Comparison of ENCODE assay signal across 8 cellular contexts in the genomic region with DNA sequence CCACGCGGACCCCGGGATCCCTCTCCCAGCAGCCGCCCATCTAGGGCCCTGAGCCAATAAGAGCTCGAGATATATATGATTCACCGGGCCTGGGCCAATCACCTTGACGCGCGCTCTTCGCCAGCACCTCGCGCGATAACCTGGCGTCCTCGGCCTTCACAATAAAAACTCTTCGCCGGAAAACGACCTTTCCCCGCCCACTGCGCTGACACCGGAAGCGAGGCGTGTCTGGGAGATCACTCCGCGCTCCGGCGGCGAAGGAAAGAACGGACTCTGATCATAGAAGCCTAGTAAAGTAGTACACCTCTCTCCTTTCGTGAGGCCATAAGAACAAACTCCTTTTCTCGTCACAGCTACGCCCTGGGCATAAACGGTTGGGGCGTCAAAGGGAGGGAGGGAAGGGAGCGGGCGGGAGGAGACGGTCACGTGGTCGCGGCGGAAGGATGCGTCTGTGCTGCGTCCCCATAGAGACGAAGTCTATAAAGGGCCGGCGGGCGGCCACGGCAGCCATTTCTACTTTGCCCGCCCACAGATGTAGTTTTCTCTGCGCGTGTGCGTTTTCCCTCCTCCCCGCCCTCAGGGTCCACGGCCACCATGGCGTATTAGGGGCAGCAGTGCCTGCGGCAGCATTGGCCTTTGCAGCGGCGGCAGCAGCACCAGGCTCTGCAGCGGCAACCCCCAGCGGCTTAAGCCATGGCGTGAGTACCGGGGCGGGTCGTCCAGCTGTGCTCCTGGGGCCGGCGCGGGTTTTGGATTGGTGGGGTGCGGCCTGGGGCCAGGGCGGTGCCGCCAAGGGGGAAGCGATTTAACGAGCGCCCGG. TPM values are rescaled to one million over a fixed set of nuclear protein-coding genes. Genes with fewer than 3 reads are reported as not detected.
DNase-seq lines count a peak whose midpoint lies in the region; ATAC-seq and TF ChIP-seq lines count a peak whose summit lies in the region.

A gene with protein sequence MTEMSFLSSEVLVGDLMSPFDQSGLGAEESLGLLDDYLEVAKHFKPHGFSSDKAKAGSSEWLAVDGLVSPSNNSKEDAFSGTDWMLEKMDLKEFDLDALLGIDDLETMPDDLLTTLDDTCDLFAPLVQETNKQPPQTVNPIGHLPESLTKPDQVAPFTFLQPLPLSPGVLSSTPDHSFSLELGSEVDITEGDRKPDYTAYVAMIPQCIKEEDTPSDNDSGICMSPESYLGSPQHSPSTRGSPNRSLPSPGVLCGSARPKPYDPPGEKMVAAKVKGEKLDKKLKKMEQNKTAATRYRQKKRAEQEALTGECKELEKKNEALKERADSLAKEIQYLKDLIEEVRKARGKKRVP (plus strand): TSS at position 509 of the 820 bp plus-strand sequence. CDS start 884 bp downstream, outside the sequence.

- H3K4me3 Mint-ChIP-seq in activated B cell treated with CpG ODN at 0.5 μM for 24 hours (peak within 1 kb of the TSS; percentile 91), immature natural killer cell (peak within 1 kb of the TSS; percentile 92 to 99 (median 96))

- H3K27ac Mint-ChIP-seq in activated B cell treated with CpG ODN at 0.5 μM for 24 hours = peak within 1 kb of the TSS; percentile 98
- peak within 1 kb of the TSS; percentile 90 to 99 (median 98) for H3K27ac Mint-ChIP-seq in immature natural killer cell

- H3K9me3 Mint-ChIP-seq in activated B cell treated with CpG ODN at 0.5 μM for 24 hours (no peaks in the 10 kb centered on the region), immature natural killer cell (no peaks in the 10 kb centered on the region)

- H3K4me1 Mint-ChIP-seq in activated B cell treated with CpG ODN at 0.5 μM for 24 hours = peaks cover 58% of the 10 kb centered on the region
- H3K4me1 Mint-ChIP-seq in immature natural killer cell = peaks cover 45 to 46% of the 10 kb centered on the region in 2 donors

- no peak for TF ChIP-seq CTCF in activated B cell treated with CpG ODN at 0.5 μM for 24 hours (IDR thresholded peaks at IDR 0.05)

- TF ChIP-seq POLR2A in GM18951 (IDR thresholded peaks at IDR 0.05; ENCODE audit: extremely low read depth, insufficient read depth, insufficient read length) = peak; percentile 98

- intact Hi-C loops in activated B cell treated with CpG ODN at 0.5 μM for 24 hours (cut with micrococcal nuclease) = loop anchor here (1.0 to 2.0 kb wide), 8 partner anchors 12 to 1767 kb away; a partner anchor contains a TSS

- peak within 1 kb of the TSS; percentile 99 for H3K27ac ChIP-seq in caudate nucleus (ENCODE audit: low read depth, low read length)

- in situ Hi-C loops in GM18951 (cut with MboI; ENCODE audit: low sequenced_read_pairs, unreplicated experiment) = no loop called here

- ATAC-seq in HG03196 (IDR thresholded peaks at IDR 0.05; ENCODE audit: unreplicated experiment) (peak; percentile 77), activated B cell treated with CpG ODN at 0.5 μM for 24 hours (ENCODE audit: low read depth) (peak; percentile 91)

- H3K36me3 Mint-ChIP-seq in activated B cell treated with CpG ODN at 0.5 μM for 24 hours (ENCODE audit: low read depth) (peaks cover 65% of the 10 kb centered on the region), immature natural killer cell (peaks cover 16 to 39% (median 18%) of the 10 kb centered on the region in 3 donors)

- DNase-seq in AG08395 (ENCODE audit: low spot score) (peak; percentile 97), NCI-H345 (lab: John Stamatoyannopoulos, UW) (peak; percentile 97), activated B cell treated with CpG ODN at 0.5 μM for 24 hours (peak; percentile 88), caudate nucleus (lab: John Stamatoyannopoulos, UW) (peak in 60 of 61 donors; percentile 63 to 100 (median 92)), immature natural killer cell (peak; percentile 95 to 98 (median 97)), smooth muscle cell of the brain vasculature (ENCODE audit: low read depth, low spot score) (peak; percentile 97)

- H3K27me3 Mint-ChIP-seq in activated B cell treated with CpG ODN at 0.5 μM for 24 hours (peaks cover 2% of the 10 kb centered on the region), immature natural killer cell (ENCODE audit: low read depth in 3 of 3) (peaks cover 11 to 35% (median 22%) of the 10 kb centered on the region in 3 donors)

- CTCF ChIA-PET in activated B cell treated with CpG ODN at 0.5 μM for 24 hours (lab: Charles Lee) = interaction anchor here (0.6 to 2.2 kb wide), 10 partner anchors 9 to 523 kb away, joined by 3 to 22 read pairs (median 4); a partner anchor contains a TSS

- POLR2A ChIA-PET in activated B cell treated with CpG ODN at 0.5 μM for 24 hours (lab: Charles Lee) = interaction anchor here (0.6 to 2.7 kb wide), 65 partner anchors 10 to 1862 kb away, joined by 3 to 111 read pairs (median 4); a partner anchor contains a TSS

RNA-seq across cellular contexts. Expression of the gene that starts here (rescaled TPM):
- 363 and 368 TPM in 2 replicates for total RNA-seq in activated B cell treated with CpG ODN at 0.5 μM for 24 hours
- 100 to 1,000 TPM in 1 of 3 donors, 10 to 100 TPM in 2; 48.9 to 113 (median 69.4) TPM for polyA plus RNA-seq in immature natural killer cell

Comparison
In these comparisons a context has a peak if more than half of its experiments do, and no peak if none do; other contexts are left out.
1. Peak in every context shown above with its lines: DNase-seq, ATAC-seq and H3K27ac ChIP-seq.